In the genomic region with DNA sequence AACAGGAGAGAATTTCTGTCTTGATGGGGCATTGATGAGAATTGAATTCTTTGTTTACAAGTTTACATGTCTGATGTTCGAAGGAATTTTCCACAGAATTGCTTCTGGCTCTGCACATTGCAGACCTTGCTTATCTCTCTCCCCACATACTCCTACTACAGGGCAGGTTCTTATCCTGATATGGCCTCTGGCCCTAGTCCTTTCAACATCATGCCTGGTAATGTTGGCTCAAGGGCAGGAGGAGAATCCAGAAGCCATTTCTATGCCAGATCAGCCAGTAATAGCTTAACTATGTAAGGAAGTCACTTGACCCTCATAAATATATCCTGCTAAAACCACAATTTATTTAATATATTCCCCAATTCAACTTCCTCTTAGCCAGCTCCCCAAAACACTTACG, we compare ENCODE assay signal across 17 cellular contexts. TPM values are rescaled to one million over a fixed set of nuclear protein-coding genes. Genes with fewer than 3 reads are reported as not detected.
DNase-seq lines count a peak whose midpoint lies in the region; ATAC-seq, FAIRE-seq and TF ChIP-seq lines count a peak whose summit lies in the region.
"Had no signal": no experiment of that assay in that cellular context is flagged by ENCODE, and none has a peak within 500 bp of the region (broad histone marks: within the 10 kb centered on the region; RNA-seq: fewer than 3 reads in every experiment).

No MANE protein-coding gene starts in this region.

- POLR2A ChIA-PET in endothelial cell of umbilical vein (lab: Charles Lee) = interaction anchor here (0.7 kb wide), 2 partner anchors 11 to 171 kb away, joined by 3 to 6 read pairs; no protein-coding TSS in a partner anchor

- in situ Hi-C loops in mammary epithelial cell (cut with MboI; ENCODE audit: low sequenced_read_pairs in 2 of 2) = no loop called here

- H2AFZ ChIP-seq in endothelial cell of umbilical vein (ENCODE audit: low read depth, low read length) (no peak overlapping the region), mammary epithelial cell (ENCODE audit: low read depth, low read length) (no peak overlapping the region)

- DNase-seq in H54 (ENCODE audit: insufficient read length, low spot score) (no peak), OCI-M2 (lab: John Stamatoyannopoulos, UW; ENCODE audit: unreplicated experiment) (peak; percentile 50), endothelial cell of umbilical vein (ENCODE audit: low read depth, low spot score) (peak; percentile 93), omental fat pad (ENCODE audit: low spot score) (no peak), DMS79 treated with DMSO at 0.1 percent for 48 hours (lab: John Stamatoyannopoulos, UW) (no peak), mammary epithelial cell (no peak), NCI-H526 treated with DMSO at 0.1 percent for 48 hours (lab: John Stamatoyannopoulos, UW) (no peak)
- DNase-seq: activated CD8-positive, alpha-beta memory T cell treated with anti-CD3 and anti-CD28 coated beads, Interleukin-2, amount 10 ng/mL, durations not matched to agents 7 days and 5 days; effector CD4-positive, alpha-beta T cell; NCI-H1930; ovary; stimulated activated naive CD4-positive, alpha-beta T cell treated with Interleukin-2 at 50 U/mL for 16 hours; T-helper 1 cell; uterus had no signal

- H4K20me1 ChIP-seq in endothelial cell of umbilical vein (replicated peaks; ENCODE audit: control insufficient read depth, extremely low read depth, insufficient read depth, low read length) (no peaks in the 10 kb centered on the region), mammary epithelial cell (ENCODE audit: insufficient read depth, low read length) (no peaks in the 10 kb centered on the region)

- H3K36me3 ChIP-seq in endothelial cell of umbilical vein (ENCODE audit: control insufficient read depth in 2 of 2, extremely low read depth in 1 of 2, insufficient read depth in 2 of 2, low read length in 2 of 2) (no peaks in the 10 kb centered on the region), mammary epithelial cell (ENCODE audit: insufficient read depth, low read length) (no peaks in the 10 kb centered on the region)
- H3K36me3 ChIP-seq: ovary, uterus had no signal

- H3K9ac ChIP-seq in endothelial cell of umbilical vein (replicated peaks; ENCODE audit: extremely low read depth, insufficient read depth, low read length) (no peak overlapping the region), mammary epithelial cell (ENCODE audit: insufficient read depth, low read length) (no peak overlapping the region)

- H3K79me2 ChIP-seq in endothelial cell of umbilical vein (ENCODE audit: control insufficient read depth, insufficient read depth, low read length) (no peaks in the 10 kb centered on the region), mammary epithelial cell (ENCODE audit: insufficient read depth, low read length) (no peaks in the 10 kb centered on the region)

- H3K27ac ChIP-seq in endothelial cell of umbilical vein (ENCODE audit: insufficient read depth, low read depth, low read length) (no peak overlapping the region), mammary epithelial cell (ENCODE audit: insufficient read depth, low read depth, low read length) (no peak overlapping the region)
- H3K27ac ChIP-seq: ovary, uterus had no signal

- peak; percentile 54 for ATAC-seq in omental fat pad (ENCODE audit: low FRiP score)
- ATAC-seq: activated CD4-positive, CD25-positive, alpha-beta regulatory T cell treated with anti-CD3 and anti-CD28 coated beads, Interleukin-2, amount 50 U/mL, for 24 hours; activated CD8-positive, alpha-beta memory T cell treated with anti-CD3 and anti-CD28 coated beads, Interleukin-2, amount 10 ng/mL, durations not matched to agents 7 days and 5 days; GM12878 had no signal

- peaks cover 43% of the 10 kb centered on the region for H3K4me1 ChIP-seq in endothelial cell of umbilical vein (ENCODE audit: control insufficient read depth, extremely low read depth, insufficient read depth, low read length)
- no peaks in the 10 kb centered on the region for H3K4me1 ChIP-seq in mammary epithelial cell (ENCODE audit: insufficient read depth, low read length)
- H3K4me1 ChIP-seq: uterus had no signal

- intact Hi-C loops in endothelial cell of umbilical vein (cut with micrococcal nuclease) (loop anchor here (10.0 kb wide), 2 partner anchors 242 to 312 kb away; partner anchors contain the start of genes EIF4E and METAP1), mammary epithelial cell (cut with micrococcal nuclease) (no loop called here)

- H3K4me2 ChIP-seq in endothelial cell of umbilical vein (ENCODE audit: insufficient read depth, low read length) (no peak overlapping the region), mammary epithelial cell (ENCODE audit: insufficient read depth, low read depth, low read length) (no peak overlapping the region)

- TF ChIP-seq CTCF in endothelial cell of umbilical vein (IDR thresholded peaks at IDR 0.05; ENCODE audit: extremely low read depth in 1 of 2, insufficient read depth in 1 of 2, low read depth in 1 of 2, low read length in 2 of 2) (no peak), omental fat pad (IDR thresholded peaks at IDR 0.05) (no peak), mammary epithelial cell (conservative IDR thresholded peaks at IDR 0.05 in 1 of 2, IDR thresholded peaks at IDR 0.05 in 1 of 2; ENCODE audit: extremely low read depth in 1 of 2, insufficient read depth in 1 of 2, low read depth in 1 of 2, low read length in 2 of 2) (no peak)

- dilution Hi-C loops in endothelial cell of umbilical vein (cut with MboI; ENCODE audit: extremely low pct_ligation_motif_present, low sequenced_read_pairs) = no loop called here
- dilution Hi-C loops in mammary epithelial cell (cut with HindIII; ENCODE audit: low sequenced_read_pairs) = no loop called here

- H3K9me3 ChIP-seq in endothelial cell of umbilical vein (replicated peaks; ENCODE audit: control insufficient read depth, insufficient read depth, low read length) (no peaks in the 10 kb centered on the region), mammary epithelial cell (replicated peaks; ENCODE audit: insufficient read depth, low read length) (no peaks in the 10 kb centered on the region)
- H3K9me3 ChIP-seq: ovary, uterus had no signal

- H3K27me3 ChIP-seq in endothelial cell of umbilical vein (ENCODE audit: control insufficient read depth in 2 of 2, insufficient read depth in 2 of 2, low read length in 2 of 2) (no peaks in the 10 kb centered on the region), mammary epithelial cell (ENCODE audit: insufficient read depth, low read length) (no peaks in the 10 kb centered on the region)
- H3K27me3 ChIP-seq: ovary, uterus had no signal

- FAIRE-seq in H54 (lab: Jason Lieb, UNC) (peak; percentile 52), endothelial cell of umbilical vein (lab: Jason Lieb, UNC) (peak; percentile 89)
- FAIRE-seq: GM12878, RCC 7860 had no signal

- BruUV-seq in endothelial cell of umbilical vein (replicated peaks; lab: Mats Ljungman, UMichigan) (no TSS peak), mammary epithelial cell (replicated peaks; lab: Mats Ljungman, UMichigan) (no TSS peak)

- no peaks in the 10 kb centered on the region for H3K9me1 ChIP-seq in endothelial cell of umbilical vein (replicated peaks; ENCODE audit: control insufficient read depth, extremely low read depth, insufficient read depth, low read length)

- WGBS in mammary epithelial cell (ENCODE audit: low coverage, missing lambda C conversion rate) = 96% methylated on average over 2 of the region's 2 CpGs

- no peak for TF ChIP-seq POLR2A in H54 (IDR thresholded peaks at IDR 0.05; ENCODE audit: low read depth, low read length)
- no peak for TF ChIP-seq POLR2A in endothelial cell of umbilical vein (IDR thresholded peaks at IDR 0.05; ENCODE audit: low read depth, low read length)

- CTCF ChIA-PET in endothelial cell of umbilical vein (lab: Charles Lee) (interaction anchor here (0.8 to 1.8 kb wide), 5 partner anchors 8 to 422 kb away, joined by 3 to 7 read pairs (median 5); partner anchors contain the start of gene RAP1GDS1), mammary epithelial cell (lab: Charles Lee; ENCODE audit: low non-redundant PET) (interaction anchor here (1.0 kb wide), 1 partner anchor 1618 kb away, joined by 10 read pairs; no protein-coding TSS in a partner anchor)

- H3K4me3 ChIP-seq in endothelial cell of umbilical vein (replicated peaks in 1 of 3; ENCODE audit: insufficient read depth in 1 of 3, low read depth in 1 of 3, low read length in 3 of 3) (no peak overlapping the region), mammary epithelial cell (replicated peaks in 1 of 3; ENCODE audit: insufficient read depth in 1 of 3, low read depth in 2 of 3, low read length in 3 of 3) (no peak overlapping the region)
- H3K4me3 ChIP-seq: GM12878, ovary, uterus had no signal

TF ChIP-seq in endothelial cell of umbilical vein, 7 proteins besides CTCF, POLR2A, EP300 and RAD21:
- TF ChIP-seq JUN (IDR thresholded peaks at IDR 0.05; ENCODE audit: borderline replicate concordance, insufficient read depth, insufficient read length, low read depth) = no peak
- peak; percentile 83 for TF ChIP-seq GATA2 (IDR thresholded peaks at IDR 0.05; ENCODE audit: insufficient read depth, insufficient read length, low read depth, low read length)
TF ChIP-seq in endothelial cell of umbilical vein: peak in this region for 1.

RNA-seq across cellular contexts. Expression of gene TSPAN5, which starts 24.3 kb away (rescaled TPM):
- total RNA-seq in endothelial cell of umbilical vein (37.6 and 45.1 TPM in 2 replicates), omental fat pad (10 to 100 TPM in 1 of 4 donors, 1 to 10 TPM in 3; 5.1 to 17.7 (median 6.9) TPM), mammary epithelial cell (10 to 100 TPM; 19.0 to 38.4 TPM)
- polyA plus RNA-seq in endothelial cell of umbilical vein (46.4 and 50.2 TPM in 2 replicates), mammary epithelial cell (36.2 TPM)
- polyA plus RNA-seq in endothelial cell of umbilical vein (2011; cell fraction: cytosol; rRNA removed) = 42.9 and 44.5 TPM in 2 replicates
- polyA plus RNA-seq in endothelial cell of umbilical vein (2011; cell fraction: nucleus; rRNA removed) = 47.0 and 49.7 TPM in 2 replicates
- polyA plus RNA-seq in endothelial cell of umbilical vein (2012) = 35.5 and 51.3 TPM in 2 replicates
- polyA minus RNA-seq in endothelial cell of umbilical vein (63.5 and 64.3 TPM in 2 replicates), mammary epithelial cell (37.1 TPM)
- not detected for polyA minus RNA-seq in endothelial cell of umbilical vein (2011; cell fraction: cytosol; rRNA and poly(A)+ RNA removed)
- polyA minus RNA-seq in endothelial cell of umbilical vein (2011; cell fraction: nucleus; rRNA and poly(A)+ RNA removed) = 41.3 and 46.2 TPM in 2 replicates

Comparison
In these comparisons a context has a peak if more than half of its experiments do, and no peak if none do; other contexts are left out.
1. DNase-seq: peak in OCI-M2 (single experiment) and endothelial cell of umbilical vein (single experiment); none in H54 (single experiment), omental fat pad (single experiment), DMS79 treated with DMSO at 0.1 percent for 48 hours (single experiment), mammary epithelial cell (single experiment) and NCI-H526 treated with DMSO at 0.1 percent for 48 hours (single experiment).